16 cellular contexts compared by ENCODE assay signal in genomic region chr2:164522561-164522981, GRCh38.
DNase-seq lines count a peak whose midpoint lies in the region; ATAC-seq, FAIRE-seq and TF ChIP-seq lines count a peak whose summit lies in the region.
"Had no signal": no experiment of that assay in that cellular context is flagged by ENCODE, and none has a peak within 500 bp of the region (broad histone marks: within the 10 kb centered on the region; RNA-seq: fewer than 3 reads in every experiment).

No MANE protein-coding gene starts in this region.

- no peaks in the 10 kb centered on the region for H3K27me3 ChIP-seq in kidney epithelial cell (ENCODE audit: control insufficient read depth, insufficient read depth, low read length)

- no peak for FAIRE-seq in RCC 7860 (lab: Jason Lieb, UNC)
- FAIRE-seq: GM12891, HepG2 had no signal

- H3K4me3 ChIP-seq in kidney epithelial cell (ENCODE audit: low read depth, low read length): no peak overlapping the region

- TF ChIP-seq CTCF in kidney epithelial cell (IDR thresholded peaks at IDR 0.05; ENCODE audit: insufficient read depth, low read length, poor library complexity, severe bottlenecking) (no peak), omental fat pad (IDR thresholded peaks at IDR 0.05) (no peak)

- no peaks in the 10 kb centered on the region for H3K36me3 ChIP-seq in kidney epithelial cell (ENCODE audit: control insufficient read depth, insufficient read depth, low read length)

- ATAC-seq in omental fat pad (ENCODE audit: low FRiP score) (no peak), GM21825 (IDR thresholded peaks at IDR 0.05; ENCODE audit: unreplicated experiment) (no peak)
- ATAC-seq: HepG2, Panc1 had no signal

- DNase-seq in Daoy (ENCODE audit: low read depth) (peak; percentile 18), RCC 7860 (ENCODE audit: low spot score) (peak; percentile 97), kidney epithelial cell (ENCODE audit: low read depth) (peak; percentile 39), omental fat pad (ENCODE audit: low spot score) (no peak), NOMO-1 (lab: John Stamatoyannopoulos, UW; ENCODE audit: unreplicated experiment in 2 of 2) (no peak)
- no peak for DNase-seq in stimulated activated CD4-positive, alpha-beta T cell treated with anti-CD3 and anti-CD28 coated beads, Interleukin-2, amount 100 ng/mL, for 24 hours
- DNase-seq: COR-L47, MM.1S, NCI-H1105, NCI-H1694 treated with DMSO at 0.1 percent for 48 hours, NCI-H345, SHP77 treated with DMSO at 0.1 percent for 48 hours had no signal

Comparison
In these comparisons a context has a peak if more than half of its experiments do, and no peak if none do; other contexts are left out.
1. DNase-seq: peak in Daoy (single experiment), RCC 7860 (single experiment) and kidney epithelial cell (single experiment); none in omental fat pad (single experiment), stimulated activated CD4-positive, alpha-beta T cell treated with anti-CD3 and anti-CD28 coated beads, Interleukin-2, amount 100 ng/mL, for 24 hours (0 of 2) and NOMO-1 (0 of 2).